ENCODE assay signal across 27 cellular contexts in the genomic region with DNA sequence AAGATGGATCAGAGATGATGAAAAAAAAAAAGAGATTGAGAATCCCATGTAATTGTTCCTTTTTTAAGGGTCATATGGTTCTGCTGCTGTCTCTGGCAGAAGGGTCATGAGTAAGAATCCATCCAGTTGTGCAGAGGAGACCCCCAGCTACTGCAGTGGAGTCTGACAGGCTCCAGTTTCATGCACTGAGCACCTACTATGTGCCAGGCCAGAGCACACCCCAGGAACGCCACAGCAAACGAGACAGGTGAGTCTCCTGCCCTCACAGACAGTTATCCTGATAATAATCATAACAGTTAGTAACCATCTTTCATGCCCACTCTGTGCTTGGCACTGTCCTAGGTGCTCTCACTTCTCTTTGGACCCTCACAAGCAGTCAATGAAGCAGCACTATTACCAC.
"Had no signal": no experiment of that assay in that cellular context is flagged by ENCODE, and none has a peak within 500 bp of the region (broad histone marks: within the 10 kb centered on the region; RNA-seq: fewer than 3 reads in every experiment).

No MANE protein-coding gene starts in this region.

- H3K9me3 ChIP-seq: gastrocnemius medialis, heart left ventricle had no signal

- H3K27me3 ChIP-seq: brain microvascular endothelial cell, gastrocnemius medialis had no signal

- ATAC-seq: activated CD4-positive, alpha-beta T cell treated with anti-CD3 and anti-CD28 coated beads for 36 hours; activated T-cell treated with anti-CD3 and anti-CD28 coated beads, Interleukin-2, amount 50 U/mL, for 4 hours; activated T-helper 17 cell treated with anti-CD3 and anti-CD28 coated beads, Interleukin-2, amount 50 U/mL, for 72 hours; esophagus mucosa; foreskin keratinocyte; gastrocnemius medialis; heart left ventricle had no signal

- H3K9me3 Mint-ChIP-seq: activated CD4-positive, alpha-beta memory T cell treated with anti-CD3 and anti-CD28 coated beads, Interleukin-2, amount 10 ng/mL, durations not matched to agents 7 days and 5 days; activated CD4-positive, alpha-beta T cell treated with anti-CD3 and anti-CD28 coated beads, Interleukin-2, amount 10 ng/mL, durations not matched to agents 24 days and 14 days; activated T-cell treated with anti-CD3 and anti-CD28 coated beads, Interleukin-2, amount 50 U/mL, for 4 hours; activated T-helper 17 cell treated with anti-CD3 and anti-CD28 coated beads, Interleukin-2, amount 50 U/mL, for 72 hours; central memory CD8-positive, alpha-beta T cell had no signal

- H3K4me3 ChIP-seq: gastrocnemius medialis, heart left ventricle had no signal

- H3K27ac ChIP-seq: brain microvascular endothelial cell, foreskin keratinocyte, gastrocnemius medialis, heart left ventricle had no signal

- H3K4me1 ChIP-seq: foreskin keratinocyte, gastrocnemius medialis, heart left ventricle had no signal

- DNase-seq: activated CD4-positive, alpha-beta T cell treated with anti-CD3 and anti-CD28 coated beads for 36 hours; activated CD4-positive, alpha-beta T cell treated with anti-CD3 and anti-CD28 coated beads, Interleukin-2, amount 10 ng/mL, durations not matched to agents 24 days and 14 days; activated CD4-positive, alpha-beta T cell treated with anti-CD3 and anti-CD28 coated beads, Interleukin-2, amount 50 U/mL, for 4 hours; activated CD4-positive, CD25-positive, alpha-beta regulatory T cell; activated CD4-positive, CD25-positive, alpha-beta regulatory T cell treated with anti-CD3 and anti-CD28 coated beads, Interleukin-2, amount 50 U/mL, for 72 hours; activated effector memory CD4-positive, alpha-beta T cell treated with Interleukin-2 at 50 U/mL for 16 hours; activated gamma-delta T cell treated with Interleukin-2 at 50 U/mL for 16 hours; activated naive CD4-positive, alpha-beta T cell treated with anti-CD3 and anti-CD28 coated beads, Interleukin-2, amount 50 U/mL, for 16 hours; activated naive CD4-positive, alpha-beta T cell treated with Interleukin-2 at 50 U/mL for 16 hours; activated T-cell treated with anti-CD3 and anti-CD28 coated beads, Interleukin-2, amount 50 U/mL, for 4 hours; amniotic stem cell; anterior cingulate cortex; brain microvascular endothelial cell; cortex of kidney; dermis blood vessel endothelial cell; effector memory CD4-positive, alpha-beta T cell; endodermal cell; foreskin keratinocyte; gastrocnemius medialis; glutamatergic neuron; heart left ventricle; T-helper 2 cell had no signal

- H3K4me3 Mint-ChIP-seq: activated CD4-positive, alpha-beta memory T cell treated with anti-CD3 and anti-CD28 coated beads, Interleukin-2, amount 10 ng/mL, durations not matched to agents 7 days and 5 days; activated CD4-positive, alpha-beta T cell treated with anti-CD3 and anti-CD28 coated beads for 36 hours; activated CD4-positive, alpha-beta T cell treated with anti-CD3 and anti-CD28 coated beads, Interleukin-2, amount 10 ng/mL, durations not matched to agents 24 days and 14 days; activated naive CD8-positive, alpha-beta T cell; activated T-cell treated with anti-CD3 and anti-CD28 coated beads, Interleukin-2, amount 50 U/mL, for 4 hours; activated T-helper 17 cell treated with anti-CD3 and anti-CD28 coated beads, Interleukin-2, amount 50 U/mL, for 72 hours; central memory CD8-positive, alpha-beta T cell had no signal

- H3K36me3 Mint-ChIP-seq: activated naive CD8-positive, alpha-beta T cell had no signal

- H3K4me1 Mint-ChIP-seq: activated CD4-positive, alpha-beta memory T cell treated with anti-CD3 and anti-CD28 coated beads, Interleukin-2, amount 10 ng/mL, durations not matched to agents 7 days and 5 days; activated CD4-positive, alpha-beta T cell treated with anti-CD3 and anti-CD28 coated beads for 36 hours; activated T-helper 17 cell treated with anti-CD3 and anti-CD28 coated beads, Interleukin-2, amount 50 U/mL, for 72 hours; central memory CD8-positive, alpha-beta T cell had no signal

- H3K36me3 ChIP-seq: brain microvascular endothelial cell, gastrocnemius medialis, heart left ventricle had no signal

- H3K27ac Mint-ChIP-seq: activated CD4-positive, alpha-beta memory T cell treated with anti-CD3 and anti-CD28 coated beads, Interleukin-2, amount 10 ng/mL, durations not matched to agents 7 days and 5 days; activated CD4-positive, alpha-beta T cell treated with anti-CD3 and anti-CD28 coated beads for 36 hours; activated CD4-positive, alpha-beta T cell treated with anti-CD3 and anti-CD28 coated beads, Interleukin-2, amount 10 ng/mL, durations not matched to agents 24 days and 14 days; activated naive CD8-positive, alpha-beta T cell; activated T-helper 17 cell treated with anti-CD3 and anti-CD28 coated beads, Interleukin-2, amount 50 U/mL, for 72 hours; endodermal cell had no signal
